Comparison of ENCODE assay signal across 22 cellular contexts in genomic region chr11:67332081-67332691, GRCh38.
"Had no signal": no experiment of that assay in that cellular context is flagged by ENCODE, and none has a peak within 500 bp of the region (broad histone marks: within the 10 kb centered on the region; RNA-seq: fewer than 3 reads in every experiment).

No MANE protein-coding gene starts in this region.

- FAIRE-seq: astrocyte, frontal cortex had no signal

- H3K4me1 ChIP-seq: psoas muscle, right atrium auricular region, upper lobe of left lung had no signal

- ATAC-seq: activated T-helper 17 cell treated with anti-CD3 and anti-CD28 coated beads, Interleukin-2, amount 50 U/mL, for 72 hours; left ventricle myocardium superior; natural killer cell treated with Interleukin-12 subunit alpha and Interleukin-12 subunit beta and Interleukin-15 and Interleukin-18, amount 100 ng/mL, for 72 hours; psoas muscle; WTC11 had no signal

- DNase-seq: activated naive CD4-positive, alpha-beta T cell treated with Interleukin-2 at 50 U/mL for 16 hours; activated naive CD8-positive, alpha-beta T cell treated with anti-CD3 and anti-CD28 coated beads for 36 hours; activated T-cell treated with anti-CD3 and anti-CD28 coated beads, Interleukin-2, amount 50 U/mL, for 24 hours; cerebellar nuclear complex; endodermal cell; glutamatergic neuron; hippocampal formation; left ventricle myocardium superior; ovary; psoas muscle; stimulated activated CD4-positive, alpha-beta T cell treated with anti-CD3 and anti-CD28 coated beads, Interleukin-4, amount 100 ng/mL, for 24 hours; stimulated activated naive CD4-positive, alpha-beta T cell treated with Interleukin-2 at 50 U/mL for 16 hours; T-helper 9 cell; upper lobe of left lung had no signal

- H3K4me3 ChIP-seq: coronary artery, ovary, psoas muscle, right atrium auricular region, thoracic aorta, upper lobe of left lung had no signal

- H3K27me3 ChIP-seq: ovary, right atrium auricular region, upper lobe of left lung had no signal

- H3K27ac ChIP-seq: coronary artery, ovary, psoas muscle, right atrium auricular region, thoracic aorta, upper lobe of left lung had no signal

- H3K9me3 ChIP-seq: ovary, psoas muscle, right atrium auricular region, thoracic aorta, upper lobe of left lung had no signal

- H3K36me3 ChIP-seq: ovary, right atrium auricular region, thoracic aorta had no signal
